In genomic region chr4:21517460-21517859, GRCh38 we compare ENCODE assay signal across 18 cellular contexts.
DNase-seq lines count a peak whose midpoint lies in the region; ATAC-seq lines count a peak whose summit lies in the region.
"Had no signal": no experiment of that assay in that cellular context is flagged by ENCODE, and none has a peak within 500 bp of the region (broad histone marks: within the 10 kb centered on the region; RNA-seq: fewer than 3 reads in every experiment).

No MANE protein-coding gene starts in this region.

- in situ Hi-C loops in ACHN (cut with HindIII; ENCODE audit: low pct_ligation_motif_present, low pct_unique_long_range_greater_than_20kb, low sequenced_read_pairs) = loop anchor here (25.0 kb wide), 1 partner anchor 245 kb away; no protein-coding TSS in a partner anchor
- in situ Hi-C loops in KBM-7 (cut with MboI; ENCODE audit: low pct_unique_long_range_greater_than_20kb, low sequenced_read_pairs) = loop anchor here (25.0 kb wide), 1 partner anchor 245 kb away; no protein-coding TSS in a partner anchor

- DNase-seq in ACHN = peak; percentile 44
- peak; percentile 27 for DNase-seq in DMS53 treated with DMSO at 0.1 percent for 48 hours (lab: John Stamatoyannopoulos, UW; ENCODE audit: unreplicated experiment)
- DNase-seq in NCI-H345 treated with DMSO at 0.1 percent for 48 hours (lab: John Stamatoyannopoulos, UW; ENCODE audit: unreplicated experiment) = peak; percentile 67
- peak; percentile 26 for DNase-seq in glomerular visceral epithelial cell (ENCODE audit: extremely low spot score)
- DNase-seq in KBM-7 = no peak
- DNase-seq in posterior cingulate gyrus = no peak
- no peak for DNase-seq in NCI-H1694 treated with DMSO at 0.1 percent for 48 hours (lab: John Stamatoyannopoulos, UW)
- DNase-seq: CD8-positive, alpha-beta memory T cell; H7; HFFc6; Karpas-422; NCI-H187; NCI-H2171; NCI-H524; SHP77; SK-N-SH had no signal

- ATAC-seq in HG02840 (IDR thresholded peaks at IDR 0.05; ENCODE audit: low FRiP score, unreplicated experiment) = no peak
- ATAC-seq: A549 had no signal

- intact Hi-C loops in posterior cingulate gyrus (cut with DNase I) = loop anchor here (10.0 kb wide), 1 partner anchor 867 kb away; no protein-coding TSS in a partner anchor

Comparison
In these comparisons a context has a peak if more than half of its experiments do, and no peak if none do; other contexts are left out.
1. DNase-seq: peak in ACHN (single experiment), DMS53 treated with DMSO at 0.1 percent for 48 hours (single experiment), NCI-H345 treated with DMSO at 0.1 percent for 48 hours (single experiment) and glomerular visceral epithelial cell (single experiment); none in KBM-7 (single experiment), posterior cingulate gyrus (0 of 10) and NCI-H1694 treated with DMSO at 0.1 percent for 48 hours (single experiment).